In genomic region chr1:10852998-10853520, GRCh38 we compare ENCODE assay signal across 2 cellular contexts.
TF ChIP-seq lines count a peak whose summit lies in the region.

No MANE protein-coding gene starts in this region.

TF ChIP-seq in HepG2, 621 proteins besides CTCF, POLR2A, EP300 and RAD21 (continues in another document):
- TF ChIP-seq BCLAF1 (IDR thresholded peaks at IDR 0.05) (no peak), TEAD3 (CRISPR knock-in tag; optimal IDR thresholded peaks at IDR 0.05; ENCODE audit: borderline replicate concordance) (no peak), TAF1 (CRISPR knock-in tag; IDR thresholded peaks at IDR 0.05) (no peak), THAP7 (CRISPR knock-in tag; IDR thresholded peaks at IDR 0.05) (no peak), SNRNP70 (IDR thresholded peaks at IDR 0.05; ENCODE audit: low read depth, low read length) (no peak), ZBTB3 (CRISPR knock-in tag; IDR thresholded peaks at IDR 0.05; ENCODE audit: borderline replicate concordance, low read depth) (no peak), CREB1 (IDR thresholded peaks at IDR 0.05) (peak; percentile 70), CREB1 (CRISPR knock-in tag; IDR thresholded peaks at IDR 0.05) (no peak), PREB (CRISPR knock-in tag; IDR thresholded peaks at IDR 0.05) (no peak), FOXP1 (IDR thresholded peaks at IDR 0.05) (0 out of 2 replicates have a peak, but pooled peaks have one; percentile 13), FOXP1 (CRISPR knock-in tag; IDR thresholded peaks at IDR 0.05) (no peak), CBX5 (CRISPR knock-in tag; IDR thresholded peaks at IDR 0.05; ENCODE audit: borderline replicate concordance) (no peak), ZNF292 (CRISPR knock-in tag; IDR thresholded peaks at IDR 0.05; ENCODE audit: borderline replicate concordance, low read depth) (no peak), ZNF777 (CRISPR knock-in tag; IDR thresholded peaks at IDR 0.05) (no peak), CBFB (CRISPR knock-in tag; IDR thresholded peaks at IDR 0.05) (no peak), MBD4 (IDR thresholded peaks at IDR 0.05; ENCODE audit: borderline replicate concordance, low read length) (no peak), HNRNPK (IDR thresholded peaks at IDR 0.05; ENCODE audit: low read depth, low read length, poor library complexity, severe bottlenecking) (no peak), DMTF1 (CRISPR knock-in tag; IDR thresholded peaks at IDR 0.05) (no peak), SOX13 (IDR thresholded peaks at IDR 0.05) (no peak), SOX13 (CRISPR knock-in tag; conservative IDR thresholded peaks at IDR 0.05 in 1 of 2, IDR thresholded peaks at IDR 0.05 in 1 of 2) (no peak), SKI (IDR thresholded peaks at IDR 0.05; ENCODE audit: partially characterized antibody) (no peak)
- TF ChIP-seq, protein P1, sequence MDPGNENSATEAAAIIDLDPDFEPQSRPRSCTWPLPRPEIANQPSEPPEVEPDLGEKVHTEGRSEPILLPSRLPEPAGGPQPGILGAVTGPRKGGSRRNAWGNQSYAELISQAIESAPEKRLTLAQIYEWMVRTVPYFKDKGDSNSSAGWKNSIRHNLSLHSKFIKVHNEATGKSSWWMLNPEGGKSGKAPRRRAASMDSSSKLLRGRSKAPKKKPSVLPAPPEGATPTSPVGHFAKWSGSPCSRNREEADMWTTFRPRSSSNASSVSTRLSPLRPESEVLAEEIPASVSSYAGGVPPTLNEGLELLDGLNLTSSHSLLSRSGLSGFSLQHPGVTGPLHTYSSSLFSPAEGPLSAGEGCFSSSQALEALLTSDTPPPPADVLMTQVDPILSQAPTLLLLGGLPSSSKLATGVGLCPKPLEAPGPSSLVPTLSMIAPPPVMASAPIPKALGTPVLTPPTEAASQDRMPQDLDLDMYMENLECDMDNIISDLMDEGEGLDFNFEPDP (CRISPR knock-in tag; conservative IDR thresholded peaks at IDR 0.05): no peak
- TF ChIP-seq, protein P2, sequence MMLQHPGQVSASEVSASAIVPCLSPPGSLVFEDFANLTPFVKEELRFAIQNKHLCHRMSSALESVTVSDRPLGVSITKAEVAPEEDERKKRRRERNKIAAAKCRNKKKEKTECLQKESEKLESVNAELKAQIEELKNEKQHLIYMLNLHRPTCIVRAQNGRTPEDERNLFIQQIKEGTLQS (CRISPR knock-in tag; IDR thresholded peaks at IDR 0.05): no peak

TF ChIP-seq in H1, 55 proteins besides CTCF, POLR2A, EP300 and RAD21:
- TF ChIP-seq NANOG (IDR thresholded peaks at IDR 0.05; ENCODE audit: insufficient read depth, low read depth, low read length, poor library complexity, severe bottlenecking) (no peak), JUN (IDR thresholded peaks at IDR 0.05; ENCODE audit: low read depth, low read length) (no peak), SIRT6 (IDR thresholded peaks at IDR 0.05; ENCODE audit: low read length) (no peak), CHD1 (IDR thresholded peaks at IDR 0.05; ENCODE audit: low read depth, low read length) (no peak)
